In genomic region chr1:56024155-56024554, GRCh38 we compare ENCODE assay signal across 27 cellular contexts.
"Had no signal": no experiment of that assay in that cellular context is flagged by ENCODE, and none has a peak within 500 bp of the region (broad histone marks: within the 10 kb centered on the region; RNA-seq: fewer than 3 reads in every experiment).

No MANE protein-coding gene starts in this region.

- H3K27ac ChIP-seq: SK-N-MC, VCaP had no signal

- H3K4me3 ChIP-seq: MG63, SK-N-MC had no signal

- ATAC-seq: activated T-cell treated with anti-CD3 and anti-CD28 coated beads, Interleukin-2, amount 50 U/mL, for 4 hours; activated T-helper 17 cell treated with anti-CD3 and anti-CD28 coated beads, Interleukin-2, amount 50 U/mL, for 72 hours; Right ventricle myocardium inferior; T-cell had no signal

- H3K27me3 ChIP-seq: MG63 had no signal

- DNase-seq: activated CD4-positive, alpha-beta memory T cell treated with anti-CD3 and anti-CD28 coated beads for 36 hours; activated CD4-positive, alpha-beta T cell treated with anti-CD3 and anti-CD28 coated beads, Interleukin-2, amount 10 ng/mL, durations not matched to agents 7 days and 5 days; activated CD4-positive, CD25-positive, alpha-beta regulatory T cell; activated CD8-positive, alpha-beta memory T cell treated with anti-CD3 and anti-CD28 coated beads for 24 hours; activated gamma-delta T cell; activated naive CD4-positive, alpha-beta T cell treated with anti-CD3 and anti-CD28 coated beads for 36 hours; activated T-cell treated with anti-CD3 and anti-CD28 coated beads, Interleukin-2, amount 50 U/mL, for 4 hours; amygdala; KG1; MG63; MV-4-11; NCI-H1092 treated with DMSO at 0.1 percent for 48 hours; NCI-H1436; NCI-H1694 treated with DMSO at 0.1 percent for 48 hours; NCI-H2029 treated with DMSO at 0.1 percent for 48 hours; NCI-H345; NCI-H510A; NCI-H526 treated with DMSO at 0.1 percent for 48 hours; NCI-H82; OCI-M1; T-cell; T-helper 2 cell; T1000 had no signal

- H3K9me3 ChIP-seq: MG63 had no signal

- H3K36me3 ChIP-seq: MG63 had no signal
